Comparison of ENCODE assay signal across 1 cellular context in the genomic region with DNA sequence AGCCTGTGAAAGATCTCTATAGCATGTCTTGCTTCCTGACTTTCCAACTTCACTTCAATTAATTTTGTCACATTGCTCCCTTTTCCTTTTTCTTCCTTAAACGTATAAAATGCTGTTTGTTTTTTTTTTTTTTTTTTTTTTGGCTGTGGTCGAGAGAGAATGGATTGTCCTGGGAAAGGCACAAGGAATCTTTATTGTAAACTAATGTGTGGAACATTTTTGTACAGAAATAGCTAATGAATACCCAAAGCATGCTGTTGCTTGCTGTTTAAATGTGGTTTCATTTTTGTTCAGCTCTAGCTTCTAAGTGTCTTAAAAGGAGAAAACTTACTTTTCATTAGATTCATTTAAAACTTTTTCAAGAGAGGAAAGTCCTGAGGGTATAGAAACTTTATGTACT.
TF ChIP-seq lines count a peak whose summit lies in the region.

No MANE protein-coding gene starts in this region.

TF ChIP-seq in GM23338, 12 proteins besides CTCF, POLR2A, EP300 and RAD21 (continued from another document):
- TF ChIP-seq, protein P1, sequence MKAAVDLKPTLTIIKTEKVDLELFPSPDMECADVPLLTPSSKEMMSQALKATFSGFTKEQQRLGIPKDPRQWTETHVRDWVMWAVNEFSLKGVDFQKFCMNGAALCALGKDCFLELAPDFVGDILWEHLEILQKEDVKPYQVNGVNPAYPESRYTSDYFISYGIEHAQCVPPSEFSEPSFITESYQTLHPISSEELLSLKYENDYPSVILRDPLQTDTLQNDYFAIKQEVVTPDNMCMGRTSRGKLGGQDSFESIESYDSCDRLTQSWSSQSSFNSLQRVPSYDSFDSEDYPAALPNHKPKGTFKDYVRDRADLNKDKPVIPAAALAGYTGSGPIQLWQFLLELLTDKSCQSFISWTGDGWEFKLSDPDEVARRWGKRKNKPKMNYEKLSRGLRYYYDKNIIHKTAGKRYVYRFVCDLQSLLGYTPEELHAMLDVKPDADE (IDR thresholded peaks at IDR 0.05) = no peak
- no peak for TF ChIP-seq STAT1 (IDR thresholded peaks at IDR 0.05; ENCODE audit: unreplicated experiment)
- TF ChIP-seq, protein P2, sequence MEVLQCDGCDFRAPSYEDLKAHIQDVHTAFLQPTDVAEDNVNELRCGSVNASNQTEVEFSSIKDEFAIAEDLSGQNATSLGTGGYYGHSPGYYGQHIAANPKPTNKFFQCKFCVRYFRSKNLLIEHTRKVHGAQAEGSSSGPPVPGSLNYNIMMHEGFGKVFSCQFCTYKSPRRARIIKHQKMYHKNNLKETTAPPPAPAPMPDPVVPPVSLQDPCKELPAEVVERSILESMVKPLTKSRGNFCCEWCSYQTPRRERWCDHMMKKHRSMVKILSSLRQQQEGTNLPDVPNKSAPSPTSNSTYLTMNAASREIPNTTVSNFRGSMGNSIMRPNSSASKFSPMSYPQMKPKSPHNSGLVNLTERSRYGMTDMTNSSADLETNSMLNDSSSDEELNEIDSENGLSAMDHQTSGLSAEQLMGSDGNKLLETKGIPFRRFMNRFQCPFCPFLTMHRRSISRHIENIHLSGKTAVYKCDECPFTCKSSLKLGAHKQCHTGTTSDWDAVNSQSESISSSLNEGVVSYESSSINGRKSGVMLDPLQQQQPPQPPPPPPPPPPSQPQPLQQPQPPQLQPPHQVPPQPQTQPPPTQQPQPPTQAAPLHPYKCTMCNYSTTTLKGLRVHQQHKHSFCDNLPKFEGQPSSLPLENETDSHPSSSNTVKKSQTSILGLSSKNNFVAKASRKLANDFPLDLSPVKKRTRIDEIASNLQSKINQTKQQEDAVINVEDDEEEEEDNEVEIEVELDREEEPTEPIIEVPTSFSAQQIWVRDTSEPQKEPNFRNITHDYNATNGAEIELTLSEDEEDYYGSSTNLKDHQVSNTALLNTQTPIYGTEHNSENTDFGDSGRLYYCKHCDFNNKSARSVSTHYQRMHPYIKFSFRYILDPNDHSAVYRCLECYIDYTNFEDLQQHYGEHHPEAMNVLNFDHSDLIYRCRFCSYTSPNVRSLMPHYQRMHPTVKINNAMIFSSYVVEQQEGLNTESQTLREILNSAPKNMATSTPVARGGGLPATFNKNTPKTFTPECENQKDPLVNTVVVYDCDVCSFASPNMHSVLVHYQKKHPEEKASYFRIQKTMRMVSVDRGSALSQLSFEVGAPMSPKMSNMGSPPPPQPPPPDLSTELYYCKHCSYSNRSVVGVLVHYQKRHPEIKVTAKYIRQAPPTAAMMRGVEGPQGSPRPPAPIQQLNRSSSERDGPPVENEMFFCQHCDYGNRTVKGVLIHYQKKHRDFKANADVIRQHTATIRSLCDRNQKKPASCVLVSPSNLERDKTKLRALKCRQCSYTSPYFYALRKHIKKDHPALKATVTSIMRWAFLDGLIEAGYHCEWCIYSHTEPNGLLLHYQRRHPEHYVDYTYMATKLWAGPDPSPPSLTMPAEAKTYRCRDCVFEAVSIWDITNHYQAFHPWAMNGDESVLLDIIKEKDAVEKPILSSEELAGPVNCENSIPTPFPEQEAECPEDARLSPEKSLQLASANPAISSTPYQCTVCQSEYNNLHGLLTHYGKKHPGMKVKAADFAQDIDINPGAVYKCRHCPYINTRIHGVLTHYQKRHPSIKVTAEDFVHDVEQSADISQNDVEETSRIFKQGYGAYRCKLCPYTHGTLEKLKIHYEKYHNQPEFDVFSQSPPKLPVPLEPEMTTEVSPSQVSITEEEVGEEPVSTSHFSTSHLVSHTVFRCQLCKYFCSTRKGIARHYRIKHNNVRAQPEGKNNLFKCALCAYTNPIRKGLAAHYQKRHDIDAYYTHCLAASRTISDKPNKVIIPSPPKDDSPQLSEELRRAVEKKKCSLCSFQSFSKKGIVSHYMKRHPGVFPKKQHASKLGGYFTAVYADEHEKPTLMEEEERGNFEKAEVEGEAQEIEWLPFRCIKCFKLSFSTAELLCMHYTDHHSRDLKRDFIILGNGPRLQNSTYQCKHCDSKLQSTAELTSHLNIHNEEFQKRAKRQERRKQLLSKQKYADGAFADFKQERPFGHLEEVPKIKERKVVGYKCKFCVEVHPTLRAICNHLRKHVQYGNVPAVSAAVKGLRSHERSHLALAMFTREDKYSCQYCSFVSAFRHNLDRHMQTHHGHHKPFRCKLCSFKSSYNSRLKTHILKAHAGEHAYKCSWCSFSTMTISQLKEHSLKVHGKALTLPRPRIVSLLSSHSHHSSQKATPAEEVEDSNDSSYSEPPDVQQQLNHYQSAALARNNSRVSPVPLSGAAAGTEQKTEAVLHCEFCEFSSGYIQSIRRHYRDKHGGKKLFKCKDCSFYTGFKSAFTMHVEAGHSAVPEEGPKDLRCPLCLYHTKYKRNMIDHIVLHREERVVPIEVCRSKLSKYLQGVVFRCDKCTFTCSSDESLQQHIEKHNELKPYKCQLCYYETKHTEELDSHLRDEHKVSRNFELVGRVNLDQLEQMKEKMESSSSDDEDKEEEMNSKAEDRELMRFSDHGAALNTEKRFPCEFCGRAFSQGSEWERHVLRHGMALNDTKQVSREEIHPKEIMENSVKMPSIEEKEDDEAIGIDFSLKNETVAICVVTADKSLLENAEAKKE (CRISPR knock-in tag; IDR thresholded peaks at IDR 0.05) = no peak
- TF ChIP-seq, protein P3, sequence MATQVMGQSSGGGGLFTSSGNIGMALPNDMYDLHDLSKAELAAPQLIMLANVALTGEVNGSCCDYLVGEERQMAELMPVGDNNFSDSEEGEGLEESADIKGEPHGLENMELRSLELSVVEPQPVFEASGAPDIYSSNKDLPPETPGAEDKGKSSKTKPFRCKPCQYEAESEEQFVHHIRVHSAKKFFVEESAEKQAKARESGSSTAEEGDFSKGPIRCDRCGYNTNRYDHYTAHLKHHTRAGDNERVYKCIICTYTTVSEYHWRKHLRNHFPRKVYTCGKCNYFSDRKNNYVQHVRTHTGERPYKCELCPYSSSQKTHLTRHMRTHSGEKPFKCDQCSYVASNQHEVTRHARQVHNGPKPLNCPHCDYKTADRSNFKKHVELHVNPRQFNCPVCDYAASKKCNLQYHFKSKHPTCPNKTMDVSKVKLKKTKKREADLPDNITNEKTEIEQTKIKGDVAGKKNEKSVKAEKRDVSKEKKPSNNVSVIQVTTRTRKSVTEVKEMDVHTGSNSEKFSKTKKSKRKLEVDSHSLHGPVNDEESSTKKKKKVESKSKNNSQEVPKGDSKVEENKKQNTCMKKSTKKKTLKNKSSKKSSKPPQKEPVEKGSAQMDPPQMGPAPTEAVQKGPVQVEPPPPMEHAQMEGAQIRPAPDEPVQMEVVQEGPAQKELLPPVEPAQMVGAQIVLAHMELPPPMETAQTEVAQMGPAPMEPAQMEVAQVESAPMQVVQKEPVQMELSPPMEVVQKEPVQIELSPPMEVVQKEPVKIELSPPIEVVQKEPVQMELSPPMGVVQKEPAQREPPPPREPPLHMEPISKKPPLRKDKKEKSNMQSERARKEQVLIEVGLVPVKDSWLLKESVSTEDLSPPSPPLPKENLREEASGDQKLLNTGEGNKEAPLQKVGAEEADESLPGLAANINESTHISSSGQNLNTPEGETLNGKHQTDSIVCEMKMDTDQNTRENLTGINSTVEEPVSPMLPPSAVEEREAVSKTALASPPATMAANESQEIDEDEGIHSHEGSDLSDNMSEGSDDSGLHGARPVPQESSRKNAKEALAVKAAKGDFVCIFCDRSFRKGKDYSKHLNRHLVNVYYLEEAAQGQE (IDR thresholded peaks at IDR 0.05; ENCODE audit: unreplicated experiment) = no peak
- TF ChIP-seq ZNF114 (CRISPR knock-in tag; IDR thresholded peaks at IDR 0.05) = no peak
- TF ChIP-seq JUNB (IDR thresholded peaks at IDR 0.05; ENCODE audit: unreplicated experiment) = no peak
